Comparison of ENCODE assay signal across 14 cellular contexts in genomic region chr22:46580940-46581579, GRCh38. TPM values are rescaled to one million over a fixed set of nuclear protein-coding genes. Genes with fewer than 3 reads are reported as not detected.
A peak's percentile ranks its signal among the peaks of the same experiment; 100 is the strongest.
DNase-seq lines count a peak whose midpoint lies in the region; ATAC-seq, FAIRE-seq and TF ChIP-seq lines count a peak whose summit lies in the region.
"Had no signal": no experiment of that assay in that cellular context is flagged by ENCODE, and none has a peak within 500 bp of the region (broad histone marks: within the 10 kb centered on the region; RNA-seq: fewer than 3 reads in every experiment).

No MANE protein-coding gene starts in this region.

- no peaks in the 10 kb centered on the region for H3K27me3 Mint-ChIP-seq in activated naive CD4-positive, alpha-beta T cell treated with anti-CD3 and anti-CD28 coated beads for 36 hours (ENCODE audit: low read depth)

- peak overlapping the region; percentile 1; the same call in 1 of the 2 replicates for H3K27ac ChIP-seq in HL-60 (replicated peaks)
- no peak overlapping the region for H3K27ac ChIP-seq in RWPE2 (ENCODE audit: poor library complexity, severe bottlenecking)
- H3K27ac ChIP-seq in left ventricle myocardium inferior (replicated peaks), result peak overlapping the region; percentile 89
- peak overlapping the region; percentile 81 to 89 for H3K27ac ChIP-seq in small intestine (ENCODE audit: low read depth in 1 of 2, low read length in 1 of 2)
- H3K27ac ChIP-seq: C4-2B, thoracic aorta had no signal

- H3K4me1 ChIP-seq in RWPE2 (ENCODE audit: insufficient read depth, poor library complexity, severe bottlenecking) (peaks cover 6% of the 10 kb centered on the region), left ventricle myocardium inferior (peaks cover 92% of the 10 kb centered on the region), small intestine (ENCODE audit: control insufficient read depth in 2 of 2, insufficient read depth in 1 of 2, low read depth in 1 of 2, low read length in 1 of 2) (peaks cover 11 to 18% of the 10 kb centered on the region in 2 donors)

- H3K27me3 ChIP-seq in HL-60 (ENCODE audit: insufficient read depth, poor library complexity, severe bottlenecking) (no peaks in the 10 kb centered on the region), RWPE2 (ENCODE audit: insufficient read depth, poor library complexity, severe bottlenecking) (no peaks in the 10 kb centered on the region), left ventricle myocardium inferior (ENCODE audit: low read depth) (no peaks in the 10 kb centered on the region), small intestine (ENCODE audit: control insufficient read depth in 2 of 2, insufficient read depth in 2 of 2, low read length in 2 of 2) (no peaks in the 10 kb centered on the region)

- H3K4me3 Mint-ChIP-seq in activated naive CD4-positive, alpha-beta T cell treated with anti-CD3 and anti-CD28 coated beads for 36 hours, result no peak overlapping the region

- H3K27ac Mint-ChIP-seq in activated naive CD4-positive, alpha-beta T cell treated with anti-CD3 and anti-CD28 coated beads for 36 hours, result no peak overlapping the region
- H3K27ac Mint-ChIP-seq: progenitor cell of endocrine pancreas had no signal

- no peak for FAIRE-seq in small intestine (lab: Jason Lieb, UNC)
- FAIRE-seq: TTC549 had no signal

- ATAC-seq in RWPE2 (ENCODE audit: low read depth) (no peak), GM21737 (IDR thresholded peaks at IDR 0.05; ENCODE audit: unreplicated experiment) (no peak)

- intact Hi-C loops in left ventricle myocardium inferior (cut with micrococcal nuclease), result no loop called here
- intact Hi-C loops in activated naive CD4-positive, alpha-beta T cell treated with anti-CD3 and anti-CD28 coated beads for 36 hours (cut with micrococcal nuclease), result no loop called here

- TF ChIP-seq CTCF in HL-60 (IDR thresholded peaks at IDR 0.05; ENCODE audit: insufficient read depth, low read length) (no peak), RWPE2 (IDR thresholded peaks at IDR 0.05; ENCODE audit: poor library complexity, severe bottlenecking) (no peak), left ventricle myocardium inferior (IDR thresholded peaks at IDR 0.05; ENCODE audit: borderline replicate concordance) (no peak), foreskin fibroblast (IDR thresholded peaks at IDR 0.05; ENCODE audit: low read depth, low read length) (no peak)

- WGBS in small intestine, 3 donors, result 22 to 57% (median 34%) methylated on average over 13 of the region's 13 CpGs

- H3K9me3 ChIP-seq in RWPE2 (ENCODE audit: severe bottlenecking) (no peaks in the 10 kb centered on the region), left ventricle myocardium inferior (replicated peaks) (no peaks in the 10 kb centered on the region), small intestine (ENCODE audit: control insufficient read depth, low read depth) (no peaks in the 10 kb centered on the region)
- H3K9me3 ChIP-seq: mucosa of descending colon, thoracic aorta had no signal

- no peak overlapping the region for H3K4me3 ChIP-seq in HL-60 (replicated peaks; ENCODE audit: insufficient read depth, low read length)
- H3K4me3 ChIP-seq in RWPE2 (ENCODE audit: severe bottlenecking), result no peak overlapping the region
- H3K4me3 ChIP-seq in left ventricle myocardium inferior, result peak overlapping the region; percentile 91
- H3K4me3 ChIP-seq in small intestine (ENCODE audit: low read depth in 1 of 2, low read length in 2 of 2), result no peak overlapping the region
- no peak overlapping the region for H3K4me3 ChIP-seq in foreskin fibroblast (ENCODE audit: low read depth in 1 of 2, low read length in 2 of 2)
- H3K4me3 ChIP-seq: mucosa of descending colon, thoracic aorta had no signal

- no peaks in the 10 kb centered on the region for H3K9me3 Mint-ChIP-seq in activated naive CD4-positive, alpha-beta T cell treated with anti-CD3 and anti-CD28 coated beads for 36 hours

- CTCF ChIA-PET in activated naive CD4-positive, alpha-beta T cell treated with anti-CD3 and anti-CD28 coated beads for 36 hours (lab: Charles Lee), result no interaction called here

- H3K36me3 ChIP-seq in RWPE2 (ENCODE audit: low read depth) (no peaks in the 10 kb centered on the region), left ventricle myocardium inferior (no peaks in the 10 kb centered on the region), small intestine (ENCODE audit: control insufficient read depth in 2 of 2, insufficient read depth in 2 of 2, low read length in 2 of 2) (no peaks in the 10 kb centered on the region)
- H3K36me3 ChIP-seq: thoracic aorta had no signal

- H3K4me1 Mint-ChIP-seq in activated naive CD4-positive, alpha-beta T cell treated with anti-CD3 and anti-CD28 coated beads for 36 hours (ENCODE audit: low read depth), result peaks cover 21% of the 10 kb centered on the region

- no peaks in the 10 kb centered on the region for H3K36me3 Mint-ChIP-seq in activated naive CD4-positive, alpha-beta T cell treated with anti-CD3 and anti-CD28 coated beads for 36 hours (ENCODE audit: low read depth)

- no peak for DNase-seq in HL-60 (ENCODE audit: low read depth in 1 of 2, low spot score in 1 of 2)
- peak; percentile 18 for DNase-seq in RWPE2 (ENCODE audit: low spot score)
- DNase-seq in left ventricle myocardium inferior, result peak; percentile 14
- DNase-seq in small intestine, result peak; percentile 73
- DNase-seq in foreskin fibroblast, result no peak
- DNase-seq in activated naive CD4-positive, alpha-beta T cell treated with anti-CD3 and anti-CD28 coated beads for 36 hours, result no peak
- no peak for DNase-seq in DMS 273 (lab: John Stamatoyannopoulos, UW; ENCODE audit: unreplicated experiment)
- DNase-seq: activated naive CD4-positive, alpha-beta T cell had no signal

RNA-seq across cellular contexts. Expression of gene GRAMD4, which starts 39.1 kb away (rescaled TPM):
- total RNA-seq in left ventricle myocardium inferior, result 77.6 TPM
- polyA plus RNA-seq in small intestine, result 10 to 100 TPM; 30.5 to 64.9 (median 43.2) TPM
- total RNA-seq in activated naive CD4-positive, alpha-beta T cell treated with anti-CD3 and anti-CD28 coated beads for 36 hours, result 10 to 100 TPM; 34.3 to 35.4 TPM

RNA-seq across cellular contexts. Expression of gene CELSR1, which starts 43.6 kb away (rescaled TPM):
- 8.9 TPM for total RNA-seq in left ventricle myocardium inferior
- polyA plus RNA-seq in small intestine, result 1 to 10 TPM in 1 of 3 donors, under 1 TPM in 1, not detected in 1; 0.27 to 1.9 TPM
- under 1 TPM; 0.17 to 0.25 TPM for total RNA-seq in activated naive CD4-positive, alpha-beta T cell treated with anti-CD3 and anti-CD28 coated beads for 36 hours

Comparison
In these comparisons a context has a peak if more than half of its experiments do, and no peak if none do; other contexts are left out.
1. DNase-seq: peak in RWPE2 (single experiment), left ventricle myocardium inferior (single experiment) and small intestine (single experiment); none in HL-60 (0 of 2), foreskin fibroblast (0 of 2), activated naive CD4-positive, alpha-beta T cell treated with anti-CD3 and anti-CD28 coated beads for 36 hours (single experiment) and DMS 273 (single experiment).